In genomic region chr3:3126477-3127431, GRCh38 we compare ENCODE assay signal across 8 cellular contexts. TPM values are rescaled to one million over a fixed set of nuclear protein-coding genes. Genes with fewer than 3 reads are reported as not detected.
A peak's percentile ranks its signal among the peaks of the same experiment; 100 is the strongest.
DNase-seq lines count a peak whose midpoint lies in the region; ATAC-seq and TF ChIP-seq lines count a peak whose summit lies in the region.

Gene TRNT1, plus strand, starts transcription at chr3:3126940. Its CDS starts 2,101 bp downstream, at chr3:3129041.

- no peaks in the 10 kb centered on the region for H3K9me3 ChIP-seq in heart right ventricle

- H3K4me3 Mint-ChIP-seq in type B pancreatic cell: peak within 1 kb of the TSS; percentile 98

- peak; percentile 90 for TF ChIP-seq POLR2A in GM15510 (IDR thresholded peaks at IDR 0.05; ENCODE audit: borderline replicate concordance, extremely low read depth, insufficient read length)

- H3K9me3 Mint-ChIP-seq in type B pancreatic cell: no peaks in the 10 kb centered on the region

- intact Hi-C loops in T-helper 1 cell treated with Interleukin-12 subunit alpha and Interleukin-12 subunit beta and Interleukin-4 antibody, amounts not matched to agents 30 ng/mL and 1 ng/mL, for 36 hours (cut with micrococcal nuclease): loop anchor here (1.0 to 2.0 kb wide), 7 partner anchors 22 to 1996 kb away; partner anchors contain the start of genes ARL8B, CRBN, ITPR1 and SETMAR
- intact Hi-C loops in heart right ventricle (cut with DNase I) (loop anchor here in 2 of 10 donors (2.0 to 10.0 kb wide), 3 partner anchors 51 to 1178 kb away; partner anchors contain the start of genes CRBN (in 2 of the 2) and SETMAR (in 1 of the 2)), posterior cingulate gyrus (cut with DNase I) (no loop called here)

- H3K4me3 ChIP-seq in heart right ventricle: peak within 1 kb of the TSS; percentile 65 to 97 (median 88)

- peak within 1 kb of the TSS; percentile 38 to 99 (median 94) for H3K27ac ChIP-seq in heart right ventricle

- H3K36me3 Mint-ChIP-seq in type B pancreatic cell: peaks cover 8% of the 10 kb centered on the region

- H3K4me1 Mint-ChIP-seq in type B pancreatic cell (ENCODE audit: unreplicated experiment): peaks cover 16% of the 10 kb centered on the region

- H3K4me1 ChIP-seq in heart right ventricle: peaks cover 3 to 34% (median 24%) of the 10 kb centered on the region in 9 donors

- H3K27me3 Mint-ChIP-seq in type B pancreatic cell: no peaks in the 10 kb centered on the region

- 0 to 1% methylated on average over 94 to 99 of the region's 100 CpGs for whole genome bisulfite sequencing in heart right ventricle, 2 donors

- TF ChIP-seq CTCF in heart right ventricle (IDR thresholded peaks at IDR 0.05): no peak
- no peak for TF ChIP-seq CTCF in type B pancreatic cell (conservative IDR thresholded peaks at IDR 0.05)

- H3K27ac Mint-ChIP-seq in type B pancreatic cell: peak within 1 kb of the TSS; percentile 93

- peak; percentile 87 for ATAC-seq in HG02870 (IDR thresholded peaks at IDR 0.05; ENCODE audit: unreplicated experiment)
- ATAC-seq in heart right ventricle: peak; percentile 99 to 100 (median 100)

- no peaks in the 10 kb centered on the region for H3K27me3 ChIP-seq in heart right ventricle

- DNase-seq in NCI-H146 (lab: John Stamatoyannopoulos, UW) (peak; percentile 92), amniotic epithelial cell (ENCODE audit: low read depth) (peak; percentile 89), heart right ventricle (peak; percentile 96), posterior cingulate gyrus (peak; percentile 88 to 99 (median 94)), type B pancreatic cell (ENCODE audit: extremely low spot score, unreplicated experiment) (peak; percentile 96)

- peaks cover 0 to 30% (median 20%) of the 10 kb centered on the region in 9 donors for H3K36me3 ChIP-seq in heart right ventricle

RNA-seq across cellular contexts. Expression of gene TRNT1, which starts in this region (rescaled TPM):
- total RNA-seq in T-helper 1 cell treated with Interleukin-12 subunit alpha and Interleukin-12 subunit beta and Interleukin-4 antibody, amounts not matched to agents 30 ng/mL and 1 ng/mL, for 36 hours: 35.0 and 38.3 TPM in 2 replicates
- total RNA-seq in heart right ventricle (10 to 100 TPM in 7 of 10 donors, 1 to 10 TPM in 3; 5.8 to 14.5 (median 10.8) TPM), type B pancreatic cell (ENCODE audit: low replicate concordance) (21.7 and 33.0 TPM in 2 replicates)
- 10 to 100 TPM in 1 of 2 donors, 1 to 10 TPM in 1; 9.1 to 10.6 TPM for polyA plus RNA-seq in heart right ventricle

Comparison
In these comparisons a context has a peak if more than half of its experiments do, and no peak if none do; other contexts are left out.
1. Peak in every context shown above with its lines: DNase-seq, ATAC-seq, H3K4me3 ChIP-seq and H3K27ac ChIP-seq.